20 cellular contexts compared by ENCODE assay signal in the genomic region with DNA sequence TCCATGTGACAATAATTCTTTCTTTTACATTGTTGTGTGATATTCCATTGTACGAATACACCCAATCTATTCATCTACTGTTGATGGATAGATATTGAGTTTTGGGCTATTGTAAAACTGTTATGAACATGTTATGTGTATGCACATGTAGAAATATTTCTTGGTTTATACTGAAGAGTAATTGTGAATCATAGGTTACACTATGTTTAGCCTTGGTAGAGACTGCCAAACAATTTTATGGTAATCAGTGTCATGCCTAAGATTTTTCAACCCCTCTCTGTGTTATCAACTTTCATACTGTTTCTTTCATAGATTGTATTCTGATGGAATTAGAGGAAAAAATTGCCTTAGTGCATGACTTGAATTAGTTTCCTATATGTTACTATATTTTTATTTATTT.
"Had no signal": no experiment of that assay in that cellular context is flagged by ENCODE, and none has a peak within 500 bp of the region (broad histone marks: within the 10 kb centered on the region; RNA-seq: fewer than 3 reads in every experiment).

No MANE protein-coding gene starts in this region.

- H3K36me3 ChIP-seq: gastrocnemius medialis, right lobe of liver, spleen, upper lobe of right lung had no signal

- H3K4me3 ChIP-seq: ascending aorta, cardiac muscle cell, dorsolateral prefrontal cortex, esophagus muscularis mucosa, gastrocnemius medialis, heart left ventricle, lung, psoas muscle, right lobe of liver, spleen, testis, upper lobe of right lung had no signal

- H3K27ac ChIP-seq: ascending aorta, cardiac muscle cell, dorsolateral prefrontal cortex, esophagus muscularis mucosa, gastrocnemius medialis, heart left ventricle, psoas muscle, right lobe of liver, spleen, testis, upper lobe of right lung had no signal

- H3K27me3 ChIP-seq: ascending aorta, cardiac muscle cell, dorsolateral prefrontal cortex, esophagus muscularis mucosa, gastrocnemius medialis, heart left ventricle, right lobe of liver, spleen, testis, upper lobe of right lung had no signal

- H3K9me3 ChIP-seq: ascending aorta, esophagus muscularis mucosa, gastrocnemius medialis, heart left ventricle, psoas muscle, right lobe of liver, spleen, testis, upper lobe of right lung had no signal

- H3K4me1 ChIP-seq: psoas muscle, right lobe of liver, spleen, testis, upper lobe of right lung had no signal

- ATAC-seq: activated CD8-positive, alpha-beta T cell treated with anti-CD3 and anti-CD28 coated beads, Interleukin-2, amount 10 ng/mL, durations not matched to agents 7 days and 5 days; gastrocnemius medialis; heart left ventricle; left colon; psoas muscle; right lobe of liver; stimulated activated naive CD8-positive, alpha-beta T cell treated with anti-CD3 and anti-CD28 coated beads, Interleukin-15, amount 100 ng/mL, for 72 hours; upper lobe of right lung had no signal

- DNase-seq: activated B cell treated with CpG ODN at 0.5 μM for 24 hours; activated CD4-positive, alpha-beta T cell treated with anti-CD3 and anti-CD28 coated beads for 48 hours; activated CD8-positive, alpha-beta T cell treated with anti-CD3 and anti-CD28 coated beads, Interleukin-2, amount 10 ng/mL, durations not matched to agents 7 days and 5 days; activated naive CD4-positive, alpha-beta T cell treated with Interleukin-2 at 50 U/mL for 16 hours; dorsolateral prefrontal cortex; endodermal cell; gastrocnemius medialis; heart left ventricle; left colon; midbrain; psoas muscle; right lobe of liver; spleen; stimulated activated naive CD8-positive, alpha-beta T cell treated with anti-CD3 and anti-CD28 coated beads, Interleukin-15, amount 100 ng/mL, for 72 hours; testis; upper lobe of right lung had no signal
